ENCODE assay signal across 25 cellular contexts in the genomic region with DNA sequence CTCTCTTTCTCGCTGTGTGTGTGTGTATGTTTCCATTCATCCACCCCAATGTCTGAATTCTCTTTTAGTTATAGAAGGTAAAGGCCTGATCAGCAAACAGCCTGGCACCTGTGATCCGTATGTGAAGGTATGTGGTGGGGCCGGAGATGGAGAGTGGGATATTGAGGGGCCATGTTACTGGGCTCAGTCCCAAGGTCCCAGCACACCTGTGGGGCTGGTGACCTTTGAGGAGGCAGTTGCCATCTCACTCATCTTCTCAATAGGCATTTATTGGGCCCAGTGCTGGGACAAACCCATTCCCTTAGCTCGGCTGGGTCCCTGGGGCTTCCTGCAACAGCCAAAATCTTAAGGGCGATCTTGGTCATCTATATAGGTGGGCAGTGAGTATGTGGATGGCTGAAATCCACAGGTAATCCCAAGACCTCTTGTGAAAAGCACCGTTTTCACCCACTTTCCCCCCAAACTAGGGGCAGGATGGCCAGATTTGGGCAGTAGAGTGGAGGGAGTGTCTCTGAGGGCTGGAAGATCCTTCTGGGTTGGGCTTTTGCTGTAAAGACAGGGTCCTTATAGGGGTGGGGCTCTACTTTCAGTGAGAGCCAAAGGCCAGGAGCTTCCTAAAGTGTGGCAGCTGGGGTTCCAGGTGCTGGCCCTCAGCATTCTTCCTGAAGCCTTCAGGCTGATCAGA. TPM values are rescaled to one million over a fixed set of nuclear protein-coding genes. Genes with fewer than 3 reads are reported as not detected.
DNase-seq lines count a peak whose midpoint lies in the region; ATAC-seq and TF ChIP-seq lines count a peak whose summit lies in the region.
"Had no signal": no experiment of that assay in that cellular context is flagged by ENCODE, and none has a peak within 500 bp of the region (broad histone marks: within the 10 kb centered on the region; RNA-seq: fewer than 3 reads in every experiment).

No MANE protein-coding gene starts in this region.

- H3K36me3 ChIP-seq in heart right ventricle (peaks cover 0 to 5% (median 0%) of the 10 kb centered on the region in 9 donors), sigmoid colon (no peaks in the 10 kb centered on the region), vagina (no peaks in the 10 kb centered on the region)
- H3K36me3 ChIP-seq: BLaER1 treated with 17β-estradiol and CSF1 and Interleukin-3, amounts not matched to agents 10 nM and 100 nM had no signal

- H3K4me3 ChIP-seq in heart right ventricle (no peak overlapping the region), sigmoid colon (no peak overlapping the region), vagina (no peak overlapping the region)
- H3K4me3 ChIP-seq: BLaER1 treated with 17β-estradiol and CSF1 and Interleukin-3, amounts not matched to agents 10 nM and 100 nM; GM12878 had no signal

- DNase-seq in heart right ventricle (no peak), left cardiac atrium (no peak), sigmoid colon (peak; percentile 19), vagina (ENCODE audit: extremely low spot score in 2 of 2) (no peak), foreskin keratinocyte (no peak), NCI-H2227 treated with DMSO at 0.1 percent for 48 hours (lab: John Stamatoyannopoulos, UW) (no peak)
- DNase-seq: activated CD4-positive, alpha-beta memory T cell treated with anti-CD3 and anti-CD28 coated beads for 36 hours; activated naive CD4-positive, alpha-beta T cell treated with Interleukin-2 at 50 U/mL for 16 hours; activated T-cell treated with anti-CD3 and anti-CD28 coated beads, Interleukin-2, amount 50 U/mL, for 24 hours; central memory CD4-positive, alpha-beta T cell; DND-41; foreskin melanocyte; KG1; mesendoderm; NCI-H187 treated with DMSO at 0.1 percent for 48 hours; NCI-H345; NCI-H82; nephron progenitor cell; small intestine; stimulated activated CD4-positive, alpha-beta T cell treated with anti-CD3 and anti-CD28 coated beads, Interleukin-2, amount 100 ng/mL, for 48 hours; stimulated activated naive CD4-positive, alpha-beta T cell treated with Interleukin-2 at 50 U/mL for 16 hours had no signal

- WGBS in heart right ventricle, 2 donors, result 96 to 97% methylated on average over 6 of the region's 6 CpGs
- 93 to 95% methylated on average over 6 of the region's 6 CpGs for WGBS in sigmoid colon, 2 donors

- H3K27ac ChIP-seq in heart right ventricle, result peak overlapping the region in 8 of 10 donors; percentile 52 to 78 (median 74)
- H3K27ac ChIP-seq in layer of hippocampus (ENCODE audit: low read depth, low read length), result peak overlapping the region; percentile 27
- H3K27ac ChIP-seq in sigmoid colon, result peak overlapping the region; percentile 81 to 91 (median 86)
- peak overlapping the region; percentile 68 for H3K27ac ChIP-seq in vagina
- no peak overlapping the region for H3K27ac ChIP-seq in foreskin keratinocyte
- H3K27ac ChIP-seq: BLaER1 treated with 17β-estradiol and CSF1 and Interleukin-3, amounts not matched to agents 10 nM and 100 nM had no signal

- no peak for TF ChIP-seq EP300 in sigmoid colon (IDR thresholded peaks at IDR 0.05)

- H3K9me3 ChIP-seq in heart right ventricle, result no peaks in the 10 kb centered on the region
- no peaks in the 10 kb centered on the region for H3K9me3 ChIP-seq in sigmoid colon
- no peaks in the 10 kb centered on the region for H3K9me3 ChIP-seq in vagina
- H3K9me3 ChIP-seq: BLaER1 treated with 17β-estradiol and CSF1 and Interleukin-3, amounts not matched to agents 10 nM and 100 nM had no signal

- intact Hi-C loops in heart right ventricle (cut with DNase I), result no loop called here
- intact Hi-C loops in left cardiac atrium (cut with DNase I), result no loop called here
- intact Hi-C loops in sigmoid colon (cut with DNase I), result no loop called here
- intact Hi-C loops in vagina (cut with DNase I), result loop anchor here (5.0 kb wide), 1 partner anchor 1259 kb away; no protein-coding TSS in a partner anchor

- ATAC-seq in heart right ventricle (no peak), left cardiac atrium (no peak), foreskin keratinocyte (no peak), HG02623 (IDR thresholded peaks at IDR 0.05; ENCODE audit: unreplicated experiment) (no peak)
- ATAC-seq: GM12878 had no signal

- TF ChIP-seq CTCF in heart right ventricle (IDR thresholded peaks at IDR 0.05) (no peak), sigmoid colon (IDR thresholded peaks at IDR 0.05) (no peak), vagina (IDR thresholded peaks at IDR 0.05) (no peak), foreskin keratinocyte (conservative IDR thresholded peaks at IDR 0.05) (no peak)

- H3K27me3 ChIP-seq in heart right ventricle (no peaks in the 10 kb centered on the region), layer of hippocampus (ENCODE audit: control insufficient read depth, insufficient read depth, low read length) (no peaks in the 10 kb centered on the region), sigmoid colon (no peaks in the 10 kb centered on the region), vagina (no peaks in the 10 kb centered on the region), foreskin keratinocyte (peaks cover 8% of the 10 kb centered on the region)
- H3K27me3 ChIP-seq: BLaER1 treated with 17β-estradiol and CSF1 and Interleukin-3, amounts not matched to agents 10 nM and 100 nM had no signal

- no peak for TF ChIP-seq POLR2A in sigmoid colon (IDR thresholded peaks at IDR 0.05)
- no peak for TF ChIP-seq POLR2A in vagina (IDR thresholded peaks at IDR 0.05)

- peaks cover 6 to 58% (median 47%) of the 10 kb centered on the region in 9 donors for H3K4me1 ChIP-seq in heart right ventricle
- H3K4me1 ChIP-seq in sigmoid colon, result peaks cover 0 to 53% (median 50%) of the 10 kb centered on the region in 4 donors
- peaks cover 3% of the 10 kb centered on the region for H3K4me1 ChIP-seq in vagina
- no peaks in the 10 kb centered on the region for H3K4me1 ChIP-seq in foreskin keratinocyte

RNA-seq across cellular contexts. Expression of a gene that starts 19.6 kb away (rescaled TPM):
- 100 to 1,000 TPM in 9 of 10 donors, 10 to 100 TPM in 1; 98.7 to 201 (median 140) TPM for total RNA-seq in heart right ventricle
- polyA plus RNA-seq in heart right ventricle, result 100 to 1,000 TPM in 1 of 2 donors, 10 to 100 TPM in 1; 65.4 to 125 TPM
- total RNA-seq in left cardiac atrium, result 100 to 1,000 TPM; 124 to 131 TPM
- 10 to 100 TPM; 26.9 to 50.7 (median 42.0) TPM for total RNA-seq in sigmoid colon
- 10 to 100 TPM; 32.4 to 43.6 (median 32.6) TPM for polyA plus RNA-seq in sigmoid colon
- total RNA-seq in vagina, result 27.0 TPM
- total RNA-seq in foreskin keratinocyte, result 24.9 and 38.9 TPM in 2 replicates
- polyA plus RNA-seq in foreskin keratinocyte, result 22.3 and 36.0 TPM in 2 replicates
